In the genomic region with DNA sequence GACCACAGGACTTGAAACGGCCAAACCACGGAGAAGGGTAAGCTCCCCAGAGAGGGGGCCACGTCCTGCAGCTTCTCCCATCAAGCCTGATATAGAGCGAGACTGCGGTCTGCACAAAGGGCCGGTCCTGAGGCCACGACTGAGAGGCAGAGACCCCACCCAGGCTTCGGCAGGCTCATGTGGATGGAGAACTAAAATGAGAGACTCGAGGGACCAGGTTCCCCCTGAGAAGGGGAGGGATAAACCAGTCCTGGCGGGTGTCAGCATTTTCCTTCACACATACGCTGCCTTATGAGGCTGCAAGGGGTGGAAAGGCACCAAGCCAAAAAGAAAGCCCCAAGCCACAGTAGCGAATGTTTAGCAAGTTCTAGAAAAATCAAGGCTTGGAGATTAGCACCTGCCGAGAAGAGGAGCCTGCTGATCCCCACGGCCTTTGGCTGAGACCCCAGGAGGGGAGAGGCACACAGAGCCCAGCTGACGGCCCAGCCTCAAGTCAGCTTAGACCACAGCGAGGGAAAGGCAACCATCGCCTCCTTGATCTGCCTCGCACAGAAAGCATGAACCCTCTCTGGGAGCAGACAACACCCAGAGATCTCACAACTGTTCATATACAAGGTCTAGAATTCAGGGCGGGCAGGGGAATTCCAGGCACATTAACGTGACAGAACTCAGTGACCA, we compare ENCODE assay signal across 20 cellular contexts.
"Had no signal": no experiment of that assay in that cellular context is flagged by ENCODE, and none has a peak within 500 bp of the region (broad histone marks: within the 10 kb centered on the region; RNA-seq: fewer than 3 reads in every experiment).

No MANE protein-coding gene starts in this region.

- H3K9me3 ChIP-seq: colonic mucosa, neutrophil, right lobe of liver had no signal

- H3K27ac ChIP-seq: colonic mucosa, left lung, neutrophil, parathyroid adenoma, right lobe of liver had no signal

- H3K4me1 ChIP-seq: colonic mucosa, left lung, parathyroid adenoma had no signal

- H3K36me3 ChIP-seq: colonic mucosa, left lung, neutrophil, right lobe of liver had no signal

- H3K79me2 ChIP-seq: parathyroid adenoma had no signal

- FAIRE-seq: endometrium, keratinocyte, small intestine had no signal

- H2AFZ ChIP-seq: parathyroid adenoma had no signal

- DNase-seq: activated CD4-positive, alpha-beta memory T cell treated with anti-CD3 and anti-CD28 coated beads, Interleukin-2, amount 10 ng/mL, durations not matched to agents 7 days and 5 days; activated CD4-positive, alpha-beta T cell treated with anti-CD3 and anti-CD28 coated beads for 48 hours; activated naive CD4-positive, alpha-beta T cell treated with anti-CD3 and anti-CD28 coated beads for 36 hours; activated T-cell treated with anti-CD3 and anti-CD28 coated beads, Interleukin-2, amount 50 U/mL, for 1 hour; caudate nucleus; colonic mucosa; erythroblast; hypothalamus; left lung; right lobe of liver; small intestine; stimulated activated CD4-positive, alpha-beta T cell treated with anti-CD3 and anti-CD28 coated beads, Interleukin-15, amount 100 ng/mL, for 24 hours; stimulated activated CD4-positive, alpha-beta T cell treated with anti-CD3 and anti-CD28 coated beads, Interleukin-2, amount 100 ng/mL, for 48 hours; stimulated activated naive CD8-positive, alpha-beta T cell treated with anti-CD3 and anti-CD28 coated beads, Interleukin-15, amount 100 ng/mL, for 72 hours; trophoblast cell had no signal

- H3K9ac ChIP-seq: parathyroid adenoma had no signal

- H3K27me3 ChIP-seq: colonic mucosa, left lung, neutrophil, right lobe of liver had no signal

- H3K4me3 ChIP-seq: colonic mucosa, left lung, right lobe of liver had no signal

- ATAC-seq: left lung; right lobe of liver; stimulated activated naive CD8-positive, alpha-beta T cell treated with anti-CD3 and anti-CD28 coated beads, Interleukin-15, amount 100 ng/mL, for 72 hours; WTC11 had no signal
